In genomic region chr2:133484783-133485182, GRCh38 we compare ENCODE assay signal across 19 cellular contexts.
"Had no signal": no experiment of that assay in that cellular context is flagged by ENCODE, and none has a peak within 500 bp of the region (broad histone marks: within the 10 kb centered on the region; RNA-seq: fewer than 3 reads in every experiment).

No MANE protein-coding gene starts in this region.

- H3K4me3 Mint-ChIP-seq: activated CD4-positive, alpha-beta T cell treated with anti-CD3 and anti-CD28 coated beads, Interleukin-2, amount 10 ng/mL, durations not matched to agents 24 days and 14 days; activated CD8-positive, alpha-beta T cell treated with anti-CD3 and anti-CD28 coated beads for 36 hours; activated naive CD8-positive, alpha-beta T cell treated with anti-CD3 and anti-CD28 coated beads, Interleukin-2, amount 10 ng/mL, durations not matched to agents 7 days and 5 days; brain; effector memory CD8-positive, alpha-beta T cell; memory B cell; naive B cell; neural progenitor cell had no signal

- H3K36me3 ChIP-seq: esophagus squamous epithelium, neural progenitor cell, stomach, vagina had no signal

- H3K27ac ChIP-seq: esophagus squamous epithelium, neural progenitor cell, stomach, vagina had no signal

- ATAC-seq: activated CD8-positive, alpha-beta T cell treated with anti-CD3 and anti-CD28 coated beads for 36 hours; effector memory CD8-positive, alpha-beta T cell; mucosa of descending colon had no signal

- DNase-seq: activated CD4-positive, alpha-beta T cell treated with anti-CD3 and anti-CD28 coated beads, Interleukin-2, amount 10 ng/mL, durations not matched to agents 24 days and 14 days; activated CD8-positive, alpha-beta T cell treated with anti-CD3 and anti-CD28 coated beads for 36 hours; activated naive CD4-positive, alpha-beta T cell treated with Interleukin-2 at 50 U/mL for 16 hours; activated naive CD8-positive, alpha-beta T cell treated with anti-CD3 and anti-CD28 coated beads, Interleukin-2, amount 10 ng/mL, durations not matched to agents 7 days and 5 days; activated T-cell treated with anti-CD3 and anti-CD28 coated beads, Interleukin-2, amount 50 U/mL, for 1 hour; caudate nucleus; effector memory CD8-positive, alpha-beta T cell; esophagus squamous epithelium; mucosa of descending colon; naive B cell; stimulated activated CD4-positive, alpha-beta T cell treated with anti-CD3 and anti-CD28 coated beads, Interleukin-4, amount 100 ng/mL, for 1 hour; stomach; trophoblast cell had no signal

- H3K4me3 ChIP-seq: esophagus squamous epithelium, mucosa of descending colon, neural progenitor cell, smooth muscle cell, stomach, vagina had no signal

- H3K9me3 Mint-ChIP-seq: activated CD8-positive, alpha-beta T cell treated with anti-CD3 and anti-CD28 coated beads for 36 hours; activated naive CD8-positive, alpha-beta T cell treated with anti-CD3 and anti-CD28 coated beads, Interleukin-2, amount 10 ng/mL, durations not matched to agents 7 days and 5 days; activated T-helper 2 cell treated with anti-CD3 and anti-CD28 coated beads, Interferon-gamma antibody, Interleukin-2, Interleukin-4, amounts not matched to agents 10 μg/mL and 5 μg/mL and 100 μg/mL, durations not matched to agents 14 hours and 24 hours and 36 hours; memory B cell had no signal

- H3K27me3 Mint-ChIP-seq: activated CD4-positive, alpha-beta T cell treated with anti-CD3 and anti-CD28 coated beads, Interleukin-2, amount 10 ng/mL, durations not matched to agents 24 days and 14 days; activated CD8-positive, alpha-beta T cell treated with anti-CD3 and anti-CD28 coated beads for 36 hours; activated naive CD8-positive, alpha-beta T cell treated with anti-CD3 and anti-CD28 coated beads, Interleukin-2, amount 10 ng/mL, durations not matched to agents 7 days and 5 days; brain; effector memory CD8-positive, alpha-beta T cell had no signal

- H3K36me3 Mint-ChIP-seq: activated naive CD8-positive, alpha-beta T cell treated with anti-CD3 and anti-CD28 coated beads, Interleukin-2, amount 10 ng/mL, durations not matched to agents 7 days and 5 days; brain; memory B cell; naive B cell had no signal

- H3K4me1 ChIP-seq: neural progenitor cell had no signal

- H3K27ac Mint-ChIP-seq: activated CD4-positive, alpha-beta T cell treated with anti-CD3 and anti-CD28 coated beads, Interleukin-2, amount 10 ng/mL, durations not matched to agents 24 days and 14 days; activated CD8-positive, alpha-beta T cell treated with anti-CD3 and anti-CD28 coated beads for 36 hours; activated naive CD8-positive, alpha-beta T cell treated with anti-CD3 and anti-CD28 coated beads, Interleukin-2, amount 10 ng/mL, durations not matched to agents 7 days and 5 days; activated T-helper 2 cell treated with anti-CD3 and anti-CD28 coated beads, Interferon-gamma antibody, Interleukin-2, Interleukin-4, amounts not matched to agents 10 μg/mL and 5 μg/mL and 100 μg/mL, durations not matched to agents 14 hours and 24 hours and 36 hours; effector memory CD8-positive, alpha-beta T cell; memory B cell; naive B cell; neural progenitor cell had no signal

- H3K4me1 Mint-ChIP-seq: activated CD4-positive, alpha-beta T cell treated with anti-CD3 and anti-CD28 coated beads, Interleukin-2, amount 10 ng/mL, durations not matched to agents 24 days and 14 days; activated naive CD8-positive, alpha-beta T cell treated with anti-CD3 and anti-CD28 coated beads, Interleukin-2, amount 10 ng/mL, durations not matched to agents 7 days and 5 days; memory B cell; naive B cell had no signal

- H3K9me3 ChIP-seq: esophagus squamous epithelium, mucosa of descending colon, stomach, vagina had no signal

- H3K27me3 ChIP-seq: esophagus squamous epithelium, neural progenitor cell, stomach, vagina had no signal
